ENCODE assay signal across 1 cellular context in the genomic region with DNA sequence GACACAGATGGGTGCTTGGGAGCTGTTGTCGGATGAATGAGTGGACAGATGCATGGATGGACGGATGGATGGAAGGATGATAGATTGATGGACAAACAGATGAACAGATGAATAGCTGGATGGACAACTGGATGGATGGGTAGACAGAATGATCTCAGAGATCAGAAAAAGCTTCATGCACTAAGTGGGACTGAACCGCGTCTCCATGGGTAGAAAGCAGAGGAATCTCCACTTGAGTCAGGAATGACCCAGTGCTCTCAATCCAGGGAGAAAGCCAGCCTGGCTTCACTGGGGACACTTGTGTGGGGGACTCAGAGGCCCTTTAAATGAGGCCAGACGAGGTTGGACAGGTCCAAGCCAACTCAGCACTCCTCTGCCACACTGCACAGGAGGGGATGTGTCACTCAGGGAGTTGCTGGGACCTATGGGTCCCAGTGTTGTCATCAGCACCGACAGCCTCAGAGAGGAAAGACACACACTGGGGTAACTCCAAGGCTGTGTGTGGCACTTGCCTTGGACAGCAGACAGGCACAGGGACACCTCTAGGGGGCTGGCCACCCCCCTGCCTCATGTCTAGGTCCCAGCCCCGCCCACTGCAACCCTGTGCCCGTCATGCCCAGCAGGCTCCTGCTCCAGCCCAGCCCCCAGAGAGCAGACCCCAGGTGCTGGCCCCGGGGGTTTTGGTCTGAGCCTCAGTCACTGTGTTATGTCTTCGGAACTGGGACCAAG.
A peak's percentile ranks its signal among the peaks of the same experiment; 100 is the strongest.
TF ChIP-seq lines count a peak whose summit lies in the region.

No MANE protein-coding gene starts in this region.

TF ChIP-seq in K562, 482 proteins besides CTCF, POLR2A, EP300 and RAD21 (continued from another document and continues in another):
- TF ChIP-seq, protein P1, sequence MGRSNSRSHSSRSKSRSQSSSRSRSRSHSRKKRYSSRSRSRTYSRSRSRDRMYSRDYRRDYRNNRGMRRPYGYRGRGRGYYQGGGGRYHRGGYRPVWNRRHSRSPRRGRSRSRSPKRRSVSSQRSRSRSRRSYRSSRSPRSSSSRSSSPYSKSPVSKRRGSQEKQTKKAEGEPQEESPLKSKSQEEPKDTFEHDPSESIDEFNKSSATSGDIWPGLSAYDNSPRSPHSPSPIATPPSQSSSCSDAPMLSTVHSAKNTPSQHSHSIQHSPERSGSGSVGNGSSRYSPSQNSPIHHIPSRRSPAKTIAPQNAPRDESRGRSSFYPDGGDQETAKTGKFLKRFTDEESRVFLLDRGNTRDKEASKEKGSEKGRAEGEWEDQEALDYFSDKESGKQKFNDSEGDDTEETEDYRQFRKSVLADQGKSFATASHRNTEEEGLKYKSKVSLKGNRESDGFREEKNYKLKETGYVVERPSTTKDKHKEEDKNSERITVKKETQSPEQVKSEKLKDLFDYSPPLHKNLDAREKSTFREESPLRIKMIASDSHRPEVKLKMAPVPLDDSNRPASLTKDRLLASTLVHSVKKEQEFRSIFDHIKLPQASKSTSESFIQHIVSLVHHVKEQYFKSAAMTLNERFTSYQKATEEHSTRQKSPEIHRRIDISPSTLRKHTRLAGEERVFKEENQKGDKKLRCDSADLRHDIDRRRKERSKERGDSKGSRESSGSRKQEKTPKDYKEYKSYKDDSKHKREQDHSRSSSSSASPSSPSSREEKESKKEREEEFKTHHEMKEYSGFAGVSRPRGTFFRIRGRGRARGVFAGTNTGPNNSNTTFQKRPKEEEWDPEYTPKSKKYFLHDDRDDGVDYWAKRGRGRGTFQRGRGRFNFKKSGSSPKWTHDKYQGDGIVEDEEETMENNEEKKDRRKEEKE (IDR thresholded peaks at IDR 0.05; ENCODE audit: borderline replicate concordance in 1 of 2, control insufficient read depth in 1 of 2, low read depth in 2 of 2, low read length in 1 of 2), result no peak
- TF ChIP-seq TEAD1 (CRISPR knock-in tag; IDR thresholded peaks at IDR 0.05), result peak in 1 of 2 experiments; percentile 68; a peak in 1 of 4 replicates
- no peak for TF ChIP-seq TEAD4 (IDR thresholded peaks at IDR 0.05; ENCODE audit: low read length)
- peak; percentile 89; the same call in 1 of the 2 replicates for TF ChIP-seq TEAD4 (CRISPR knock-in tag; IDR thresholded peaks at IDR 0.05; ENCODE audit: borderline replicate concordance)
- TF ChIP-seq, protein P2, sequence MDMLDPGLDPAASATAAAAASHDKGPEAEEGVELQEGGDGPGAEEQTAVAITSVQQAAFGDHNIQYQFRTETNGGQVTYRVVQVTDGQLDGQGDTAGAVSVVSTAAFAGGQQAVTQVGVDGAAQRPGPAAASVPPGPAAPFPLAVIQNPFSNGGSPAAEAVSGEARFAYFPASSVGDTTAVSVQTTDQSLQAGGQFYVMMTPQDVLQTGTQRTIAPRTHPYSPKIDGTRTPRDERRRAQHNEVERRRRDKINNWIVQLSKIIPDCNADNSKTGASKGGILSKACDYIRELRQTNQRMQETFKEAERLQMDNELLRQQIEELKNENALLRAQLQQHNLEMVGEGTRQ (CRISPR knock-in tag; IDR thresholded peaks at IDR 0.05), result 0 out of 2 replicates have a peak, but pooled peaks have one; percentile 2
- no peak for TF ChIP-seq TRIM28 (IDR thresholded peaks at IDR 0.05)
- TF ChIP-seq, protein P3, sequence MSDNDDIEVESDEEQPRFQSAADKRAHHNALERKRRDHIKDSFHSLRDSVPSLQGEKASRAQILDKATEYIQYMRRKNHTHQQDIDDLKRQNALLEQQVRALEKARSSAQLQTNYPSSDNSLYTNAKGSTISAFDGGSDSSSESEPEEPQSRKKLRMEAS (CRISPR knock-in tag; IDR thresholded peaks at IDR 0.05), result peak; percentile 61
- TF ChIP-seq, protein P4, sequence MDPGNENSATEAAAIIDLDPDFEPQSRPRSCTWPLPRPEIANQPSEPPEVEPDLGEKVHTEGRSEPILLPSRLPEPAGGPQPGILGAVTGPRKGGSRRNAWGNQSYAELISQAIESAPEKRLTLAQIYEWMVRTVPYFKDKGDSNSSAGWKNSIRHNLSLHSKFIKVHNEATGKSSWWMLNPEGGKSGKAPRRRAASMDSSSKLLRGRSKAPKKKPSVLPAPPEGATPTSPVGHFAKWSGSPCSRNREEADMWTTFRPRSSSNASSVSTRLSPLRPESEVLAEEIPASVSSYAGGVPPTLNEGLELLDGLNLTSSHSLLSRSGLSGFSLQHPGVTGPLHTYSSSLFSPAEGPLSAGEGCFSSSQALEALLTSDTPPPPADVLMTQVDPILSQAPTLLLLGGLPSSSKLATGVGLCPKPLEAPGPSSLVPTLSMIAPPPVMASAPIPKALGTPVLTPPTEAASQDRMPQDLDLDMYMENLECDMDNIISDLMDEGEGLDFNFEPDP (CRISPR knock-in tag; IDR thresholded peaks at IDR 0.05), result no peak
- no peak for TF ChIP-seq SRSF1 (IDR thresholded peaks at IDR 0.05; ENCODE audit: low read depth, low read length)
- TF ChIP-seq ZNF354B (CRISPR knock-in tag; IDR thresholded peaks at IDR 0.05), result no peak
- TF ChIP-seq TCF7L2 (IDR thresholded peaks at IDR 0.05; ENCODE audit: low read depth, low read length), result no peak
- TF ChIP-seq, protein P5, sequence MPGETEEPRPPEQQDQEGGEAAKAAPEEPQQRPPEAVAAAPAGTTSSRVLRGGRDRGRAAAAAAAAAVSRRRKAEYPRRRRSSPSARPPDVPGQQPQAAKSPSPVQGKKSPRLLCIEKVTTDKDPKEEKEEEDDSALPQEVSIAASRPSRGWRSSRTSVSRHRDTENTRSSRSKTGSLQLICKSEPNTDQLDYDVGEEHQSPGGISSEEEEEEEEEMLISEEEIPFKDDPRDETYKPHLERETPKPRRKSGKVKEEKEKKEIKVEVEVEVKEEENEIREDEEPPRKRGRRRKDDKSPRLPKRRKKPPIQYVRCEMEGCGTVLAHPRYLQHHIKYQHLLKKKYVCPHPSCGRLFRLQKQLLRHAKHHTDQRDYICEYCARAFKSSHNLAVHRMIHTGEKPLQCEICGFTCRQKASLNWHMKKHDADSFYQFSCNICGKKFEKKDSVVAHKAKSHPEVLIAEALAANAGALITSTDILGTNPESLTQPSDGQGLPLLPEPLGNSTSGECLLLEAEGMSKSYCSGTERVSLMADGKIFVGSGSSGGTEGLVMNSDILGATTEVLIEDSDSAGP (CRISPR knock-in tag; IDR thresholded peaks at IDR 0.05), result no peak
- no peak for TF ChIP-seq ZNF384 (IDR thresholded peaks at IDR 0.05; ENCODE audit: low read depth, low read length)
- TF ChIP-seq IRF2 (CRISPR knock-in tag; IDR thresholded peaks at IDR 0.05), result 0 out of 2 replicates have a peak, but pooled peaks have one; percentile 34
- TF ChIP-seq CREM (IDR thresholded peaks at IDR 0.05; ENCODE audit: low read depth), result no peak
- no peak for TF ChIP-seq ZBTB7A (IDR thresholded peaks at IDR 0.05; ENCODE audit: borderline replicate concordance, control insufficient read depth, low read depth, low read length)
- no peak for TF ChIP-seq POLR3A (IDR thresholded peaks at IDR 0.05; ENCODE audit: borderline replicate concordance, extremely low read depth, insufficient read depth, insufficient read length)
- TF ChIP-seq, protein P6, sequence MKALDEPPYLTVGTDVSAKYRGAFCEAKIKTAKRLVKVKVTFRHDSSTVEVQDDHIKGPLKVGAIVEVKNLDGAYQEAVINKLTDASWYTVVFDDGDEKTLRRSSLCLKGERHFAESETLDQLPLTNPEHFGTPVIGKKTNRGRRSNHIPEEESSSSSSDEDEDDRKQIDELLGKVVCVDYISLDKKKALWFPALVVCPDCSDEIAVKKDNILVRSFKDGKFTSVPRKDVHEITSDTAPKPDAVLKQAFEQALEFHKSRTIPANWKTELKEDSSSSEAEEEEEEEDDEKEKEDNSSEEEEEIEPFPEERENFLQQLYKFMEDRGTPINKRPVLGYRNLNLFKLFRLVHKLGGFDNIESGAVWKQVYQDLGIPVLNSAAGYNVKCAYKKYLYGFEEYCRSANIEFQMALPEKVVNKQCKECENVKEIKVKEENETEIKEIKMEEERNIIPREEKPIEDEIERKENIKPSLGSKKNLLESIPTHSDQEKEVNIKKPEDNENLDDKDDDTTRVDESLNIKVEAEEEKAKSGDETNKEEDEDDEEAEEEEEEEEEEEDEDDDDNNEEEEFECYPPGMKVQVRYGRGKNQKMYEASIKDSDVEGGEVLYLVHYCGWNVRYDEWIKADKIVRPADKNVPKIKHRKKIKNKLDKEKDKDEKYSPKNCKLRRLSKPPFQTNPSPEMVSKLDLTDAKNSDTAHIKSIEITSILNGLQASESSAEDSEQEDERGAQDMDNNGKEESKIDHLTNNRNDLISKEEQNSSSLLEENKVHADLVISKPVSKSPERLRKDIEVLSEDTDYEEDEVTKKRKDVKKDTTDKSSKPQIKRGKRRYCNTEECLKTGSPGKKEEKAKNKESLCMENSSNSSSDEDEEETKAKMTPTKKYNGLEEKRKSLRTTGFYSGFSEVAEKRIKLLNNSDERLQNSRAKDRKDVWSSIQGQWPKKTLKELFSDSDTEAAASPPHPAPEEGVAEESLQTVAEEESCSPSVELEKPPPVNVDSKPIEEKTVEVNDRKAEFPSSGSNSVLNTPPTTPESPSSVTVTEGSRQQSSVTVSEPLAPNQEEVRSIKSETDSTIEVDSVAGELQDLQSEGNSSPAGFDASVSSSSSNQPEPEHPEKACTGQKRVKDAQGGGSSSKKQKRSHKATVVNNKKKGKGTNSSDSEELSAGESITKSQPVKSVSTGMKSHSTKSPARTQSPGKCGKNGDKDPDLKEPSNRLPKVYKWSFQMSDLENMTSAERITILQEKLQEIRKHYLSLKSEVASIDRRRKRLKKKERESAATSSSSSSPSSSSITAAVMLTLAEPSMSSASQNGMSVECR (CRISPR knock-in tag; IDR thresholded peaks at IDR 0.05), result peak; percentile 74; the same call in 1 of the 2 replicates
- 0 out of 2 replicates have a peak, but pooled peaks have one; percentile 62 for TF ChIP-seq ZBTB1 (CRISPR knock-in tag; IDR thresholded peaks at IDR 0.05; ENCODE audit: borderline replicate concordance, low read depth)
- no peak for TF ChIP-seq YBX1 (IDR thresholded peaks at IDR 0.05)
- no peak for TF ChIP-seq MTA2 (IDR thresholded peaks at IDR 0.05; ENCODE audit: low read depth)
- TF ChIP-seq, protein P7, sequence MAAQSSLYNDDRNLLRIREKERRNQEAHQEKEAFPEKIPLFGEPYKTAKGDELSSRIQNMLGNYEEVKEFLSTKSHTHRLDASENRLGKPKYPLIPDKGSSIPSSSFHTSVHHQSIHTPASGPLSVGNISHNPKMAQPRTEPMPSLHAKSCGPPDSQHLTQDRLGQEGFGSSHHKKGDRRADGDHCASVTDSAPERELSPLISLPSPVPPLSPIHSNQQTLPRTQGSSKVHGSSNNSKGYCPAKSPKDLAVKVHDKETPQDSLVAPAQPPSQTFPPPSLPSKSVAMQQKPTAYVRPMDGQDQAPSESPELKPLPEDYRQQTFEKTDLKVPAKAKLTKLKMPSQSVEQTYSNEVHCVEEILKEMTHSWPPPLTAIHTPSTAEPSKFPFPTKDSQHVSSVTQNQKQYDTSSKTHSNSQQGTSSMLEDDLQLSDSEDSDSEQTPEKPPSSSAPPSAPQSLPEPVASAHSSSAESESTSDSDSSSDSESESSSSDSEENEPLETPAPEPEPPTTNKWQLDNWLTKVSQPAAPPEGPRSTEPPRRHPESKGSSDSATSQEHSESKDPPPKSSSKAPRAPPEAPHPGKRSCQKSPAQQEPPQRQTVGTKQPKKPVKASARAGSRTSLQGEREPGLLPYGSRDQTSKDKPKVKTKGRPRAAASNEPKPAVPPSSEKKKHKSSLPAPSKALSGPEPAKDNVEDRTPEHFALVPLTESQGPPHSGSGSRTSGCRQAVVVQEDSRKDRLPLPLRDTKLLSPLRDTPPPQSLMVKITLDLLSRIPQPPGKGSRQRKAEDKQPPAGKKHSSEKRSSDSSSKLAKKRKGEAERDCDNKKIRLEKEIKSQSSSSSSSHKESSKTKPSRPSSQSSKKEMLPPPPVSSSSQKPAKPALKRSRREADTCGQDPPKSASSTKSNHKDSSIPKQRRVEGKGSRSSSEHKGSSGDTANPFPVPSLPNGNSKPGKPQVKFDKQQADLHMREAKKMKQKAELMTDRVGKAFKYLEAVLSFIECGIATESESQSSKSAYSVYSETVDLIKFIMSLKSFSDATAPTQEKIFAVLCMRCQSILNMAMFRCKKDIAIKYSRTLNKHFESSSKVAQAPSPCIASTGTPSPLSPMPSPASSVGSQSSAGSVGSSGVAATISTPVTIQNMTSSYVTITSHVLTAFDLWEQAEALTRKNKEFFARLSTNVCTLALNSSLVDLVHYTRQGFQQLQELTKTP (IDR thresholded peaks at IDR 0.05; ENCODE audit: low read depth in 1 of 2, partially characterized antibody in 2 of 2), result no peak
- no peak for TF ChIP-seq ARID1B (IDR thresholded peaks at IDR 0.05)
- peak; percentile 47 for TF ChIP-seq CEBPG (CRISPR knock-in tag; IDR thresholded peaks at IDR 0.05)
- TF ChIP-seq CEBPG (tag; conservative IDR thresholded peaks at IDR 0.05 in 1 of 2, IDR thresholded peaks at IDR 0.05 in 1 of 2), result no peak
- TF ChIP-seq, protein P8, sequence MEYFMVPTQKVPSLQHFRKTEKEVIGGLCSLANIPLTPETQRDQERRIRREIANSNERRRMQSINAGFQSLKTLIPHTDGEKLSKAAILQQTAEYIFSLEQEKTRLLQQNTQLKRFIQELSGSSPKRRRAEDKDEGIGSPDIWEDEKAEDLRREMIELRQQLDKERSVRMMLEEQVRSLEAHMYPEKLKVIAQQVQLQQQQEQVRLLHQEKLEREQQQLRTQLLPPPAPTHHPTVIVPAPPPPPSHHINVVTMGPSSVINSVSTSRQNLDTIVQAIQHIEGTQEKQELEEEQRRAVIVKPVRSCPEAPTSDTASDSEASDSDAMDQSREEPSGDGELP (CRISPR knock-in tag; IDR thresholded peaks at IDR 0.05; ENCODE audit: borderline replicate concordance), result 0 out of 2 replicates have a peak, but pooled peaks have one; percentile 34
- TF ChIP-seq SMARCE1 (IDR thresholded peaks at IDR 0.05), result no peak
- no peak for TF ChIP-seq RFX5 (IDR thresholded peaks at IDR 0.05; ENCODE audit: low read depth, low read length)
- no peak for TF ChIP-seq POLR3G (IDR thresholded peaks at IDR 0.05; ENCODE audit: extremely low read depth, insufficient read length, insufficient replicate concordance)
- peak; percentile 74; the same call in 1 of the 2 replicates for TF ChIP-seq ZNF282 (CRISPR knock-in tag; IDR thresholded peaks at IDR 0.05)
- TF ChIP-seq, protein P9, sequence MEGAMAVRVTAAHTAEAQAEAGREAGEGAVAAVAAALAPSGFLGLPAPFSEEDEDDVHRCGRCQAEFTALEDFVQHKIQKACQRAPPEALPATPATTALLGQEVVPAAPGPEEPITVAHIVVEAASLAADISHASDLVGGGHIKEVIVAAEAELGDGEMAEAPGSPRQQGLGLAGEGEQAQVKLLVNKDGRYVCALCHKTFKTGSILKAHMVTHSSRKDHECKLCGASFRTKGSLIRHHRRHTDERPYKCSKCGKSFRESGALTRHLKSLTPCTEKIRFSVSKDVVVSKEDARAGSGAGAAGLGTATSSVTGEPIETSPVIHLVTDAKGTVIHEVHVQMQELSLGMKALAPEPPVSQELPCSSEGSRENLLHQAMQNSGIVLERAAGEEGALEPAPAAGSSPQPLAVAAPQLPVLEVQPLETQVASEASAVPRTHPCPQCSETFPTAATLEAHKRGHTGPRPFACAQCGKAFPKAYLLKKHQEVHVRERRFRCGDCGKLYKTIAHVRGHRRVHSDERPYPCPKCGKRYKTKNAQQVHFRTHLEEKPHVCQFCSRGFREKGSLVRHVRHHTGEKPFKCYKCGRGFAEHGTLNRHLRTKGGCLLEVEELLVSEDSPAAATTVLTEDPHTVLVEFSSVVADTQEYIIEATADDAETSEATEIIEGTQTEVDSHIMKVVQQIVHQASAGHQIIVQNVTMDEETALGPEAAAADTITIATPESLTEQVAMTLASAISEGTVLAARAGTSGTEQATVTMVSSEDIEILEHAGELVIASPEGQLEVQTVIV (CRISPR knock-in tag; IDR thresholded peaks at IDR 0.05; ENCODE audit: borderline replicate concordance), result no peak
- no peak for TF ChIP-seq NCOA2 (IDR thresholded peaks at IDR 0.05; ENCODE audit: partially characterized antibody in 2 of 2)
- TF ChIP-seq KDM1A (IDR thresholded peaks at IDR 0.05), result no peak
- no peak for TF ChIP-seq SPI1 (IDR thresholded peaks at IDR 0.05; ENCODE audit: borderline replicate concordance, low read depth, low read length)
- no peak for TF ChIP-seq ZNF57 (CRISPR knock-in tag; IDR thresholded peaks at IDR 0.05)
- TF ChIP-seq ASH1L (IDR thresholded peaks at IDR 0.05; ENCODE audit: borderline replicate concordance, low read depth, partially characterized antibody), result no peak
- TF ChIP-seq MCM3 (IDR thresholded peaks at IDR 0.05), result no peak
